Comparison of ENCODE assay signal across 5 cellular contexts in the genomic region with DNA sequence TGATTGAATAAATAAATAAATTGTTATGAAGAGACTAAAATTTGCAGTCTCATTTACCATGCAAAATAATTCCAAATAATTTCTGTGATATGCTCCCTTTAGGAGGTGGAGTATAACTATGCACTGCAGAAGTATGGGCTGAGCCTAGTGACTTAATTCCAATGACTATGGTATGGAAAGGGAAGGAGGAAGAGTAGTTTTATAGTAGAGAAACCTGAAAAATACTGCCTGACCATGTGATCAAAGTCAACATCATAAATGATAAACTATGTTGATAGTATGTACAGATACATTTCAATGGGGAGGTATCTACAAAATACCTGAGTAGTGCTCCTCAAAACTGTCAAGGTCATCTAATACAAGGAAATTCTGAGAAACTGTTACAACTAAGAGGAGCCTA.
"Had no signal": no experiment of that assay in that cellular context is flagged by ENCODE, and none has a peak within 500 bp of the region (broad histone marks: within the 10 kb centered on the region; RNA-seq: fewer than 3 reads in every experiment).

No MANE protein-coding gene starts in this region.

- H3K4me3 ChIP-seq: K562 had no signal

- DNase-seq: IMR-90, KBM-7, KG1 had no signal

- ATAC-seq: HepG2, K562 had no signal
